In genomic region chr5:1273745-1274144, GRCh38 we compare ENCODE assay signal across 34 cellular contexts. TPM values are rescaled to one million over a fixed set of nuclear protein-coding genes. Genes with fewer than 3 reads are reported as not detected.
"Had no signal": no experiment of that assay in that cellular context is flagged by ENCODE, and none has a peak within 500 bp of the region (broad histone marks: within the 10 kb centered on the region; RNA-seq: fewer than 3 reads in every experiment).

No MANE protein-coding gene starts in this region.

- H3K36me3 Mint-ChIP-seq: brain had no signal

- H3K27ac ChIP-seq: ascending aorta, breast epithelium, cardiac muscle cell, esophagus muscularis mucosa, foreskin keratinocyte, gastrocnemius medialis, heart right ventricle, hepatocyte had no signal

- H3K27ac Mint-ChIP-seq: activated CD4-positive, alpha-beta memory T cell treated with anti-CD3 and anti-CD28 coated beads for 36 hours; activated CD4-positive, alpha-beta T cell treated with anti-CD3 and anti-CD28 coated beads for 36 hours; activated CD4-positive, alpha-beta T cell treated with anti-CD3 and anti-CD28 coated beads, Interleukin-2, amount 10 ng/mL, durations not matched to agents 24 days and 14 days; activated naive CD8-positive, alpha-beta T cell; activated T-helper 17 cell treated with anti-CD3 and anti-CD28 coated beads, Interleukin-2, amount 50 U/mL, for 72 hours; brain; effector memory CD8-positive, alpha-beta T cell; T-helper 17 cell; T-helper 2 cell treated with Interferon-gamma antibody and Interleukin-4, amounts not matched to agents 5 μg/mL and 100 μg/mL, for 36 hours had no signal

- H3K9me3 ChIP-seq: gastrocnemius medialis had no signal

- H3K27me3 Mint-ChIP-seq: activated CD4-positive, alpha-beta memory T cell treated with anti-CD3 and anti-CD28 coated beads for 36 hours; activated CD4-positive, alpha-beta T cell treated with anti-CD3 and anti-CD28 coated beads for 36 hours; activated CD4-positive, alpha-beta T cell treated with anti-CD3 and anti-CD28 coated beads, Interleukin-2, amount 10 ng/mL, durations not matched to agents 24 days and 14 days; activated naive CD8-positive, alpha-beta T cell; activated T-helper 17 cell treated with anti-CD3 and anti-CD28 coated beads, Interleukin-2, amount 50 U/mL, for 72 hours; brain; central memory CD8-positive, alpha-beta T cell; T-helper 17 cell had no signal

- H3K36me3 ChIP-seq: ascending aorta, breast epithelium, cardiac muscle cell, esophagus muscularis mucosa, gastrocnemius medialis, heart right ventricle had no signal

- H3K27me3 ChIP-seq: ascending aorta, breast epithelium, cardiac muscle cell, esophagus muscularis mucosa, foreskin keratinocyte, gastrocnemius medialis, hepatocyte had no signal

- H2AFZ ChIP-seq: hepatocyte had no signal

- H3K4me1 ChIP-seq: ascending aorta, breast epithelium, esophagus muscularis mucosa, foreskin keratinocyte, gastrocnemius medialis, heart right ventricle had no signal

- H3K79me2 ChIP-seq: hepatocyte had no signal

- DNase-seq: activated CD4-positive, alpha-beta memory T cell treated with anti-CD3 and anti-CD28 coated beads for 36 hours; activated CD4-positive, alpha-beta T cell treated with anti-CD3 and anti-CD28 coated beads for 36 hours; activated CD4-positive, alpha-beta T cell treated with anti-CD3 and anti-CD28 coated beads, Interleukin-2, amount 10 ng/mL, durations not matched to agents 24 days and 14 days; activated CD4-positive, CD25-positive, alpha-beta regulatory T cell; activated CD4-positive, CD25-positive, alpha-beta regulatory T cell treated with anti-CD3 and anti-CD28 coated beads, Interleukin-2, amount 50 U/mL, for 72 hours; activated CD8-positive, alpha-beta memory T cell treated with anti-CD3 and anti-CD28 coated beads for 24 hours; activated effector memory CD4-positive, alpha-beta T cell treated with Interleukin-2 at 50 U/mL for 16 hours; activated gamma-delta T cell treated with Interleukin-2 at 50 U/mL for 16 hours; activated naive CD4-positive, alpha-beta T cell treated with anti-CD3 and anti-CD28 coated beads, Interleukin-2, amount 50 U/mL, for 16 hours; activated naive CD4-positive, alpha-beta T cell treated with Interleukin-2 at 50 U/mL for 16 hours; activated T-cell treated with anti-CD3 and anti-CD28 coated beads, Interleukin-2, amount 50 U/mL, for 4 hours; cortex of kidney; dermis blood vessel endothelial cell; effector CD4-positive, alpha-beta T cell; effector memory CD8-positive, alpha-beta T cell; erythroblast; foreskin keratinocyte; gastrocnemius medialis; heart right ventricle; T-helper 1 cell; T-helper 17 cell; T1000 had no signal

- FAIRE-seq: colon had no signal

- H3K4me1 Mint-ChIP-seq: brain had no signal

- H3K4me3 Mint-ChIP-seq: activated CD4-positive, alpha-beta memory T cell treated with anti-CD3 and anti-CD28 coated beads for 36 hours; activated CD4-positive, alpha-beta T cell treated with anti-CD3 and anti-CD28 coated beads for 36 hours; activated CD4-positive, alpha-beta T cell treated with anti-CD3 and anti-CD28 coated beads, Interleukin-2, amount 10 ng/mL, durations not matched to agents 24 days and 14 days; activated naive CD8-positive, alpha-beta T cell; activated T-cell treated with anti-CD3 and anti-CD28 coated beads, Interleukin-2, amount 50 U/mL, for 4 hours; activated T-helper 17 cell treated with anti-CD3 and anti-CD28 coated beads, Interleukin-2, amount 50 U/mL, for 72 hours; brain; central memory CD8-positive, alpha-beta T cell; effector memory CD8-positive, alpha-beta T cell; T-helper 17 cell; T-helper 2 cell treated with Interferon-gamma antibody and Interleukin-4, amounts not matched to agents 5 μg/mL and 100 μg/mL, for 36 hours had no signal

- H3K4me3 ChIP-seq: ascending aorta, breast epithelium, cardiac muscle cell, esophagus muscularis mucosa, gastrocnemius medialis, heart right ventricle, hepatocyte had no signal

- H3K4me2 ChIP-seq: hepatocyte had no signal

- ATAC-seq: activated CD4-positive, alpha-beta T cell treated with anti-CD3 and anti-CD28 coated beads for 36 hours; activated T-cell treated with anti-CD3 and anti-CD28 coated beads, Interleukin-2, amount 50 U/mL, for 4 hours; activated T-helper 17 cell treated with anti-CD3 and anti-CD28 coated beads, Interleukin-2, amount 50 U/mL, for 72 hours; effector memory CD8-positive, alpha-beta T cell; foreskin keratinocyte; gastrocnemius medialis; heart right ventricle; T-helper 17 cell had no signal

- H3K9me3 Mint-ChIP-seq: activated CD4-positive, alpha-beta memory T cell treated with anti-CD3 and anti-CD28 coated beads for 36 hours; activated CD4-positive, alpha-beta T cell treated with anti-CD3 and anti-CD28 coated beads, Interleukin-2, amount 10 ng/mL, durations not matched to agents 24 days and 14 days; activated T-helper 17 cell treated with anti-CD3 and anti-CD28 coated beads, Interleukin-2, amount 50 U/mL, for 72 hours; central memory CD8-positive, alpha-beta T cell; effector memory CD8-positive, alpha-beta T cell; T-helper 2 cell treated with Interferon-gamma antibody and Interleukin-4, amounts not matched to agents 5 μg/mL and 100 μg/mL, for 36 hours had no signal

RNA-seq across cellular contexts. Expression of gene TERT, which starts 21.1 kb away (rescaled TPM):
- total RNA-seq: ascending aorta, cerebellum, esophagus muscularis mucosa, gastrocnemius medialis, heart right ventricle, hepatocyte had no signal
- polyA plus RNA-seq: cardiac muscle cell, foreskin keratinocyte, heart right ventricle had no signal

RNA-seq across cellular contexts. Expression of gene SLC6A18, which starts 48.6 kb away (rescaled TPM):
- total RNA-seq: activated CD4-positive, alpha-beta memory T cell treated with anti-CD3 and anti-CD28 coated beads for 36 hours; activated CD4-positive, alpha-beta T cell treated with anti-CD3 and anti-CD28 coated beads for 36 hours; activated CD4-positive, alpha-beta T cell treated with anti-CD3 and anti-CD28 coated beads, Interleukin-2, amount 10 ng/mL, durations not matched to agents 24 days and 14 days; activated T-cell treated with anti-CD3 and anti-CD28 coated beads, Interleukin-2, amount 50 U/mL, for 4 hours; activated T-helper 17 cell treated with anti-CD3 and anti-CD28 coated beads, Interleukin-2, amount 50 U/mL, for 72 hours; ascending aorta; breast epithelium; cardiac muscle cell; cerebellum; dermis blood vessel endothelial cell; esophagus muscularis mucosa; foreskin keratinocyte; gastrocnemius medialis; heart right ventricle; hepatocyte; T-helper 17 cell had no signal
- polyA plus RNA-seq: cardiac muscle cell, foreskin keratinocyte, heart right ventricle had no signal
